In genomic region chr22:20040801-20041200, GRCh38 we compare ENCODE assay signal across 22 cellular contexts. TPM values are rescaled to one million over a fixed set of nuclear protein-coding genes. Genes with fewer than 3 reads are reported as not detected.
A peak's percentile ranks its signal among the peaks of the same experiment; 100 is the strongest.
DNase-seq lines count a peak whose midpoint lies in the region; ATAC-seq, FAIRE-seq and TF ChIP-seq lines count a peak whose summit lies in the region.
"Had no signal": no experiment of that assay in that cellular context is flagged by ENCODE, and none has a peak within 500 bp of the region (broad histone marks: within the 10 kb centered on the region; RNA-seq: fewer than 3 reads in every experiment).

No MANE protein-coding gene starts in this region.

- H3K4me3 ChIP-seq in right cardiac atrium (ENCODE audit: low read length): no peak overlapping the region
- H3K4me3 ChIP-seq in K562: no peak overlapping the region
- no peak overlapping the region for H3K4me3 ChIP-seq in neuronal stem cell (ENCODE audit: low read length in 2 of 2)
- H3K4me3 ChIP-seq in osteoblast (ENCODE audit: insufficient read depth, low read length): no peak overlapping the region
- H3K4me3 ChIP-seq: BLaER1 treated with 17β-estradiol and CSF1 and Interleukin-3, amounts not matched to agents 10 nM and 100 nM; HAP-1 had no signal

- POLR2A ChIA-PET in K562 (lab: Yijun Ruan, JAX): interaction anchor here (0.6 to 1.5 kb wide), 8 partner anchors 13 to 85 kb away, joined by 3 to 6 read pairs (median 4); no protein-coding TSS in a partner anchor

- H3K9me3 ChIP-seq in right cardiac atrium (ENCODE audit: control insufficient read depth, low read length) (no peaks in the 10 kb centered on the region), K562 (replicated peaks; ENCODE audit: control insufficient read depth, insufficient read depth, low read depth, low read length) (no peaks in the 10 kb centered on the region), neuronal stem cell (replicated peaks in 1 of 2; ENCODE audit: control insufficient read depth in 2 of 2, insufficient read depth in 1 of 2, low read depth in 1 of 2, low read length in 2 of 2) (no peaks in the 10 kb centered on the region), osteoblast (ENCODE audit: low read depth, low read length) (no peaks in the 10 kb centered on the region)
- H3K9me3 ChIP-seq: HAP-1 had no signal

- H4K91ac ChIP-seq in neuronal stem cell (ENCODE audit: low read depth, low read length, poor library complexity): no peak overlapping the region

- peak overlapping the region; percentile 55 for H3K18ac ChIP-seq in neuronal stem cell (ENCODE audit: low read length)

- no peak for TF ChIP-seq EP300 in K562 (IDR thresholded peaks at IDR 0.05; ENCODE audit: low read length)

- no peak overlapping the region for H3K4ac ChIP-seq in neuronal stem cell (ENCODE audit: low read length)

- intact Hi-C loops in Right ventricle myocardium inferior (cut with DNase I) (no loop called here), right cardiac atrium (cut with DNase I) (no loop called here), K562 (cut with micrococcal nuclease) (no loop called here)

- no peak overlapping the region for H2BK120ac ChIP-seq in neuronal stem cell (ENCODE audit: low read depth, low read length)

- H3K9me1 ChIP-seq in K562 (ENCODE audit: control insufficient read depth, insufficient read depth, low read length): peaks cover 6% of the 10 kb centered on the region

- H2BK12ac ChIP-seq in neuronal stem cell (ENCODE audit: low read length): no peak overlapping the region

- H2AFZ ChIP-seq in K562 (ENCODE audit: low read depth, low read length) (no peak overlapping the region), neuronal stem cell (ENCODE audit: low read length) (no peak overlapping the region), osteoblast (ENCODE audit: low read length) (no peak overlapping the region)

- no peak; the same call in 1 of the 2 replicates for TF ChIP-seq POLR2A in K562 (conservative IDR thresholded peaks at IDR 0.05)

- H3K23ac ChIP-seq in neuronal stem cell (ENCODE audit: low read depth, low read length, poor library complexity): peak overlapping the region; percentile 44

- BruUV-seq in K562 (replicated peaks; lab: Mats Ljungman, UMichigan): no TSS peak

- H3K27me3 ChIP-seq in right cardiac atrium (ENCODE audit: control insufficient read depth, insufficient read depth) (no peaks in the 10 kb centered on the region), K562 (ENCODE audit: control insufficient read depth in 2 of 2, insufficient read depth in 2 of 2, low read length in 2 of 2) (no peaks in the 10 kb centered on the region), neuronal stem cell (ENCODE audit: control insufficient read depth in 3 of 3, insufficient read depth in 3 of 3, low read depth in 1 of 3, low read length in 3 of 3) (no peaks in the 10 kb centered on the region), osteoblast (ENCODE audit: insufficient read depth, low read length) (no peaks in the 10 kb centered on the region)
- H3K27me3 ChIP-seq: BLaER1 treated with 17β-estradiol and CSF1 and Interleukin-3, amounts not matched to agents 10 nM and 100 nM had no signal

- peaks cover 3% of the 10 kb centered on the region for H3K79me1 ChIP-seq in neuronal stem cell (ENCODE audit: low read depth, low read length)

- H3K4me2 ChIP-seq in K562 (ENCODE audit: insufficient read depth, low read length) (no peak overlapping the region), neuronal stem cell (ENCODE audit: insufficient read depth, low read length, poor library complexity, severe bottlenecking) (peak overlapping the region; percentile 4), osteoblast (ENCODE audit: insufficient read depth, low read length) (no peak overlapping the region)

- H4K20me1 ChIP-seq in K562 (replicated peaks; ENCODE audit: control insufficient read depth, insufficient read depth, low read length) (peaks cover 19% of the 10 kb centered on the region; the same call in 1 of the 2 replicates), osteoblast (ENCODE audit: insufficient read depth, low read length) (peaks cover 9% of the 10 kb centered on the region)

- peaks cover 5% of the 10 kb centered on the region; the same call in 2 of the 3 replicates for H3K79me2 ChIP-seq in K562 (ENCODE audit: control insufficient read depth, insufficient read depth, low read length)
- peaks cover 17% of the 10 kb centered on the region for H3K79me2 ChIP-seq in osteoblast (ENCODE audit: insufficient read depth, low read length)

- ATAC-seq in Right ventricle myocardium inferior (no peak), right cardiac atrium (no peak), K562 (no peak), HG03045 (IDR thresholded peaks at IDR 0.05; ENCODE audit: unreplicated experiment) (no peak)

- no peak overlapping the region for H4K8ac ChIP-seq in neuronal stem cell (ENCODE audit: low read depth, low read length)

- H3K4me1 ChIP-seq in right cardiac atrium (ENCODE audit: control insufficient read depth, insufficient read depth, low read length) (no peaks in the 10 kb centered on the region), K562 (replicated peaks in 1 of 2; ENCODE audit: control insufficient read depth in 2 of 2, insufficient read depth in 2 of 2, low read length in 2 of 2) (peaks cover 1 to 32% of the 10 kb centered on the region in 2 experiments; a peak in 4 of 5 replicates), neuronal stem cell (ENCODE audit: control insufficient read depth in 2 of 2, insufficient read depth in 1 of 2, low read depth in 1 of 2, low read length in 2 of 2) (no peaks in the 10 kb centered on the region), osteoblast (ENCODE audit: insufficient read depth, low read length) (no peaks in the 10 kb centered on the region)
- H3K4me1 ChIP-seq: HAP-1 had no signal

- H3K14ac ChIP-seq in neuronal stem cell (ENCODE audit: low read length): peak overlapping the region; percentile 67

- no peak for TF ChIP-seq RAD21 in K562 (CRISPR knock-in tag; conservative IDR thresholded peaks at IDR 0.05 in 1 of 2, IDR thresholded peaks at IDR 0.05 in 1 of 2)

- no peak for TF ChIP-seq CTCF in K562 (IDR thresholded peaks at IDR 0.05 in 2 of 3, conservative IDR thresholded peaks at IDR 0.05 in 1 of 3; ENCODE audit: insufficient read depth in 2 of 3, low read depth in 1 of 3, low read length in 3 of 3)
- TF ChIP-seq CTCF in osteoblast (IDR thresholded peaks at IDR 0.05; ENCODE audit: extremely low read depth, low read depth, low read length): no peak

- CTCF ChIA-PET in K562 (lab: Yijun Ruan, JAX; ENCODE audit: low intra/inter-chr PET ratio): no interaction called here

- in situ Hi-C loops in K562 (cut with MboI): no loop called here

- 100% methylated on average over 2 of the region's 2 CpGs for WGBS in right cardiac atrium
- 93% methylated on average over 2 of the region's 2 CpGs for WGBS in K562 (ENCODE audit: insufficient coverage, low coverage, missing lambda C conversion rate)
- WGBS in neuronal stem cell (ENCODE audit: extremely low coverage in 2 of 2, insufficient read length in 2 of 2, insufficient replicate concordance in 1 of 2), 2 donors: no CpG with 5 or more reads among the region's 2 CpGs

- H3K9ac ChIP-seq in K562 (ENCODE audit: insufficient read depth in 1 of 2, low read depth in 2 of 2, low read length in 2 of 2) (peak overlapping the region in 1 of 2 experiments; percentile 67; a peak in 2 of 4 replicates), neuronal stem cell (ENCODE audit: low read depth, low read length, poor library complexity) (no peak overlapping the region)

- no peak overlapping the region for H2AK5ac ChIP-seq in neuronal stem cell (ENCODE audit: low read depth, low read length)

- peaks cover 86% of the 10 kb centered on the region for H3K36me3 ChIP-seq in K562 (ENCODE audit: control insufficient read depth, insufficient read depth, low read length)
- H3K36me3 ChIP-seq in neuronal stem cell (replicated peaks in 1 of 2; ENCODE audit: control insufficient read depth in 2 of 2, insufficient read depth in 2 of 2, low read length in 2 of 2): peaks cover 0 to 14% of the 10 kb centered on the region in 2 donors
- peaks cover 44% of the 10 kb centered on the region for H3K36me3 ChIP-seq in osteoblast (ENCODE audit: insufficient read depth, low read length)

- no peak for FAIRE-seq in K562 (lab: Jason Lieb, UNC)
- FAIRE-seq: A204.1, GM12891, GM18507, H54 had no signal

- H2BK15ac ChIP-seq in neuronal stem cell (ENCODE audit: low read length): no peak overlapping the region

- no peak overlapping the region for H2BK5ac ChIP-seq in neuronal stem cell (ENCODE audit: low read length)

- DNase-seq in Right ventricle myocardium inferior (ENCODE audit: missing footprints) (peak; percentile 48), right cardiac atrium (no peak), K562 (ENCODE audit: extremely low read depth in 1 of 4, low spot score in 3 of 4) (no peak), neuronal stem cell (ENCODE audit: low spot score) (no peak), SHP77 (lab: John Stamatoyannopoulos, UW) (no peak), osteoblast (ENCODE audit: insufficient read length, low spot score, missing footprints) (no peak), SIG-M5 (lab: John Stamatoyannopoulos, UW) (no peak)
- DNase-seq: Calu3; CD4-positive, alpha-beta memory T cell; DMS53; DMS79 treated with DMSO at 0.1 percent for 48 hours; GF-D8; GOT3; HFFc6 had no signal

- no peak overlapping the region for H3K27ac ChIP-seq in right cardiac atrium (ENCODE audit: low read length)
- H3K27ac ChIP-seq in K562 (ENCODE audit: extremely low read depth, low read depth, low read length): no peak overlapping the region
- H3K27ac ChIP-seq in neuronal stem cell (replicated peaks; ENCODE audit: low read length): no peak overlapping the region
- no peak overlapping the region for H3K27ac ChIP-seq in osteoblast (ENCODE audit: low read depth, low read length)
- H3K27ac ChIP-seq: 22Rv1 had no signal

RNA-seq across cellular contexts. Expression of gene TANGO2, which starts 19.9 kb away (rescaled TPM):
- total RNA-seq in Right ventricle myocardium inferior (54.6 TPM), right cardiac atrium (10 to 100 TPM; 61.1 to 70.4 (median 67.3) TPM), K562 (2014; rRNA removed) (70.1 and 95.8 TPM in 2 replicates), K562 (2014; rRNA removed; fragmentation: Illumina TruSeq; extraction: Trizol) (36.1 and 45.9 TPM in 2 replicates), K562 (2015; rRNA removed; fragmentation: Illumina TruSeq; extraction: Trizol) (55.8 and 57.2 TPM in 2 replicates), K562 (2021) (94.1 and 97.3 TPM in 2 replicates), osteoblast (41.8 and 43.8 TPM in 2 replicates)
- polyA plus RNA-seq in right cardiac atrium (64.9 TPM), K562 (2011; rRNA removed) (94.9 and 115 TPM in 2 replicates), K562 (2014; fragmentation: Illumina TruSeq; extraction: Trizol) (88.3 and 89.4 TPM in 2 replicates), K562 (2014; fragmentation: Nextera tagmentation; extraction: Ambion mirVana) (10 to 100 TPM; 15.5 to 17.5 TPM), K562 (2014; rRNA removed) (89.6 and 92.5 TPM in 2 replicates)
- 160 and 395 TPM in 2 replicates for total RNA-seq in K562 (2011; cell fraction: chromatin; rRNA removed; ENCODE audit: low replicate concordance)
- total RNA-seq in K562 (2011; cell fraction: nucleolus; rRNA removed): 227 and 229 TPM in 2 replicates
- total RNA-seq in K562 (2011; cell fraction: nucleoplasm; rRNA removed): 196 and 211 TPM in 2 replicates
- 157 and 209 TPM in 2 replicates for polyA plus RNA-seq in K562 (2011; cell fraction: cytosol; rRNA removed)
- 157 and 195 TPM in 2 replicates for polyA plus RNA-seq in K562 (2011; cell fraction: nucleus; rRNA removed)
- polyA plus RNA-seq in K562 (2012): 68.2 and 73.0 TPM in 2 replicates
- 130 and 186 TPM in 2 replicates for polyA minus RNA-seq in K562 (2011; rRNA and poly(A)+ RNA removed)
- 73.2 and 76.1 TPM in 2 replicates for polyA minus RNA-seq in K562 (2011; cell fraction: cytosol; rRNA and poly(A)+ RNA removed)
- 63.1 and 85.0 TPM in 2 replicates for polyA minus RNA-seq in K562 (2011; cell fraction: nucleus; rRNA and poly(A)+ RNA removed)
- polyA plus RNA-seq in neuronal stem cell (2013, experiment 1 of 2): 4.9 TPM
- 4.2 TPM for polyA plus RNA-seq in neuronal stem cell (2013, experiment 2 of 2)

RNA-seq across cellular contexts. Expression of gene ARVCF, which starts 24.2 kb away (rescaled TPM):
- total RNA-seq in Right ventricle myocardium inferior: 30.5 TPM
- total RNA-seq in right cardiac atrium: 10 to 100 TPM; 11.1 to 27.4 (median 18.4) TPM
- 21.7 TPM for polyA plus RNA-seq in right cardiac atrium
- 114 and 328 TPM in 2 replicates for total RNA-seq in K562 (2011; cell fraction: chromatin; rRNA removed; ENCODE audit: low replicate concordance)
- total RNA-seq in K562 (2011; cell fraction: nucleolus; rRNA removed): 214 and 270 TPM in 2 replicates
- total RNA-seq in K562 (2011; cell fraction: nucleoplasm; rRNA removed): 106 and 131 TPM in 2 replicates
- total RNA-seq in K562 (2014; rRNA removed): 49.3 and 54.2 TPM in 2 replicates
- 2.2 and 4.5 TPM in 2 replicates for total RNA-seq in K562 (2014; rRNA removed; fragmentation: Illumina TruSeq; extraction: Trizol)
- total RNA-seq in K562 (2015; rRNA removed; fragmentation: Illumina TruSeq; extraction: Trizol): 13.3 and 15.6 TPM in 2 replicates
- 46.5 and 50.6 TPM in 2 replicates for total RNA-seq in K562 (2021)
- 35.2 and 71.6 TPM in 2 replicates for polyA plus RNA-seq in K562 (2011; rRNA removed)
- polyA plus RNA-seq in K562 (2011; cell fraction: cytosol; rRNA removed): 134 and 673 TPM in 2 replicates
- polyA plus RNA-seq in K562 (2011; cell fraction: nucleus; rRNA removed): 407 and 424 TPM in 2 replicates
- 30.0 and 31.2 TPM in 2 replicates for polyA plus RNA-seq in K562 (2012)
- polyA plus RNA-seq in K562 (2014; fragmentation: Illumina TruSeq; extraction: Trizol): 8.0 and 15.9 TPM in 2 replicates
- under 1 TPM; 0.03 to 0.17 TPM for polyA plus RNA-seq in K562 (2014; fragmentation: Nextera tagmentation; extraction: Ambion mirVana)
- polyA plus RNA-seq in K562 (2014; rRNA removed): 42.5 and 97.4 TPM in 2 replicates
- polyA minus RNA-seq in K562 (2011; rRNA and poly(A)+ RNA removed): 15.1 and 15.6 TPM in 2 replicates
- polyA minus RNA-seq in K562 (2011; cell fraction: cytosol; rRNA and poly(A)+ RNA removed): 24.6 and 52.4 TPM in 2 replicates
- polyA minus RNA-seq in K562 (2011; cell fraction: nucleus; rRNA and poly(A)+ RNA removed): 96.8 and 145 TPM in 2 replicates
- 35.3 TPM for polyA plus RNA-seq in neuronal stem cell (2013, experiment 1 of 2)
- 32.4 TPM for polyA plus RNA-seq in neuronal stem cell (2013, experiment 2 of 2)
- total RNA-seq in osteoblast: 19.7 and 27.1 TPM in 2 replicates

RNA-seq across cellular contexts. Expression of gene DGCR8, which starts 39.2 kb away (rescaled TPM):
- total RNA-seq in Right ventricle myocardium inferior: 18.0 TPM
- 10 to 100 TPM; 15.5 to 18.6 (median 17.0) TPM for total RNA-seq in right cardiac atrium
- 11.2 TPM for polyA plus RNA-seq in right cardiac atrium
- 638 and 1,105 TPM in 2 replicates for total RNA-seq in K562 (2011; cell fraction: chromatin; rRNA removed; ENCODE audit: low replicate concordance)
- 550 and 577 TPM in 2 replicates for total RNA-seq in K562 (2011; cell fraction: nucleolus; rRNA removed)
- 502 and 511 TPM in 2 replicates for total RNA-seq in K562 (2011; cell fraction: nucleoplasm; rRNA removed)
- 107 and 108 TPM in 2 replicates for total RNA-seq in K562 (2014; rRNA removed)
- 43.7 and 49.4 TPM in 2 replicates for total RNA-seq in K562 (2014; rRNA removed; fragmentation: Illumina TruSeq; extraction: Trizol)
- 80.1 and 81.2 TPM in 2 replicates for total RNA-seq in K562 (2015; rRNA removed; fragmentation: Illumina TruSeq; extraction: Trizol)
- total RNA-seq in K562 (2021): 116 and 119 TPM in 2 replicates
- 81.8 and 155 TPM in 2 replicates for polyA plus RNA-seq in K562 (2011; rRNA removed)
- 51.2 and 92.7 TPM in 2 replicates for polyA plus RNA-seq in K562 (2011; cell fraction: cytosol; rRNA removed)
- polyA plus RNA-seq in K562 (2011; cell fraction: nucleus; rRNA removed): 1,167 and 1,418 TPM in 2 replicates
- 76.7 and 85.3 TPM in 2 replicates for polyA plus RNA-seq in K562 (2012)
- 70.4 and 75.0 TPM in 2 replicates for polyA plus RNA-seq in K562 (2014; fragmentation: Illumina TruSeq; extraction: Trizol)
- polyA plus RNA-seq in K562 (2014; fragmentation: Nextera tagmentation; extraction: Ambion mirVana): 1 to 10 TPM; 5.9 to 7.7 TPM
- polyA plus RNA-seq in K562 (2014; rRNA removed): 135 and 144 TPM in 2 replicates
- polyA minus RNA-seq in K562 (2011; rRNA and poly(A)+ RNA removed): 62.1 and 82.0 TPM in 2 replicates
- polyA minus RNA-seq in K562 (2011; cell fraction: cytosol; rRNA and poly(A)+ RNA removed): 35.2 and 46.4 TPM in 2 replicates
- 210 and 349 TPM in 2 replicates for polyA minus RNA-seq in K562 (2011; cell fraction: nucleus; rRNA and poly(A)+ RNA removed)
- polyA plus RNA-seq in neuronal stem cell (2013, experiment 1 of 2): 16.3 TPM
- polyA plus RNA-seq in neuronal stem cell (2013, experiment 2 of 2): 16.3 TPM
- 25.9 and 44.2 TPM in 2 replicates for total RNA-seq in osteoblast
